Comparison of ENCODE assay signal across 11 cellular contexts in the genomic region with DNA sequence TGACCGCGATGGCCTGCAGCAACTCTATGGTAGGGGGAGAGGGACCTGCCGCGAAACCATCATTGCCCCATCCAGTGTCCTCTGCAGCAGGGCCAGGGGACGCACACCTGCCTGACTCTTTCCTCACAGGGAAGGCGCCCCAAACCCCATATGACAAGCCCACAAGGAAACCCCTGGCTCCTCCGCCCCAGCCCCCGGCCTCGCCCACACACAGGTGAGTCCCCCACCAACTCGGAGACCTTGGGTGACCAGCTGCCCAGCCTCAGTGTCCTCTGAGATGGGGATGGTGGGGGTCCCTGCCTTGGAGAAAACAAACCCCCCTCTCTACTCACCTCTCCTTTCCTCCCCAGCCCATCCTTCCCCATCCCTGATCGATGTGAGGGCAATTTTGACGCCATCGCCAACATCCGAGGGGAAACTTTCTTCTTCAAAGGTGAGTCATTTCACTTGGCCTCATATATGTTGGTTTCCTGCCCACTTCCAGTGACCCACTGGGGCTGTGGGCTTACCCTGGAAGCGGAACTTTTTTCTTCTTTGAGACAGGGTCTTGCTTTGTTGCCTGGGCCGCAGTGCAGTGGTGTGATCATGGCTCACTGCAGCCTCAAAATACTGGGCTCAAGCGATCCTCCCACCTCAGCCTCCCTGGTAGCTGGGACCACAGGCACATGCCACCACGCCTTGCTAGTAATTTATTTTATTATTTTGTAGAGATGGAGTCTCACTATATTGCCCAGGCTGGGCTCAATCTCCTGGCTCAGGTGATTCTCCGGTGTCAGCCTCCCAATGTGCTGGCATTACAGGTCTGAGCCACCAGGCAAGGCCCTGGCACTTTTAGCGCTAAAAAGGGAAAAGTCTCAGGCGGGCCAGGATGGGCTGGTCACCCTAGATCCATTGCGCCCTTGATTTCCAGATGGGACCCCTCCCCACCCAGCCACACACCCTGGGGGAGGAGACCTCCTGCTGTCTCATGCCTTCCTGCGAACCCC. TPM values are rescaled to one million over a fixed set of nuclear protein-coding genes. Genes with fewer than 3 reads are reported as not detected.
DNase-seq lines count a peak whose midpoint lies in the region; ATAC-seq, FAIRE-seq and TF ChIP-seq lines count a peak whose summit lies in the region.
"Had no signal": no experiment of that assay in that cellular context is flagged by ENCODE, and none has a peak within 500 bp of the region (broad histone marks: within the 10 kb centered on the region; RNA-seq: fewer than 3 reads in every experiment).

No MANE protein-coding gene starts in this region.

- ATAC-seq in HG03045 (IDR thresholded peaks at IDR 0.05; ENCODE audit: unreplicated experiment) (no peak), HG02981 (IDR thresholded peaks at IDR 0.05; ENCODE audit: unreplicated experiment) (no peak)

- CTCF ChIA-PET in activated naive CD4-positive, alpha-beta T cell treated with anti-CD3 and anti-CD28 coated beads, Interleukin-2, amount 10 ng/mL, durations not matched to agents 7 days and 5 days (lab: Charles Lee): interaction anchor here (0.9 to 6.5 kb wide), 10 partner anchors 10 to 114 kb away, joined by 3 to 131 read pairs (median 20); a partner anchor contains a TSS

- H3K4me1 Mint-ChIP-seq in activated naive CD4-positive, alpha-beta T cell treated with anti-CD3 and anti-CD28 coated beads, Interleukin-2, amount 10 ng/mL, durations not matched to agents 7 days and 5 days: peaks cover 75% of the 10 kb centered on the region
- H3K4me1 Mint-ChIP-seq in activated T-helper 1 cell treated with anti-CD3 and anti-CD28 coated beads, Interleukin-12 subunit alpha, Interleukin-12 subunit beta, Interleukin-2, Interleukin-4 antibody, amounts not matched to agents 30 ng/mL and 10 ng/mL and 1 ng/mL, durations not matched to agents 14 hours and 24 hours and 36 hours (ENCODE audit: low read depth): peaks cover 55% of the 10 kb centered on the region

- no peak overlapping the region for H2AFZ ChIP-seq in keratinocyte (ENCODE audit: control insufficient read depth, low read length)

- no peaks in the 10 kb centered on the region for H3K27me3 Mint-ChIP-seq in activated naive CD4-positive, alpha-beta T cell treated with anti-CD3 and anti-CD28 coated beads, Interleukin-2, amount 10 ng/mL, durations not matched to agents 7 days and 5 days
- H3K27me3 Mint-ChIP-seq in activated T-helper 1 cell treated with anti-CD3 and anti-CD28 coated beads, Interleukin-12 subunit alpha, Interleukin-12 subunit beta, Interleukin-2, Interleukin-4 antibody, amounts not matched to agents 30 ng/mL and 10 ng/mL and 1 ng/mL, durations not matched to agents 14 hours and 24 hours and 36 hours (ENCODE audit: insufficient read depth): no peaks in the 10 kb centered on the region

- no peak for TF ChIP-seq POLR2A in suprapubic skin (IDR thresholded peaks at IDR 0.05)

- H3K9me3 ChIP-seq in keratinocyte (ENCODE audit: control insufficient read depth, low read depth, low read length) (no peaks in the 10 kb centered on the region), suprapubic skin (no peaks in the 10 kb centered on the region)

- H3K4me1 ChIP-seq in keratinocyte (ENCODE audit: control insufficient read depth, extremely low read depth, insufficient read depth, low read length) (peaks cover 8% of the 10 kb centered on the region), suprapubic skin (peaks cover 20% of the 10 kb centered on the region)

- H3K36me3 Mint-ChIP-seq in activated naive CD4-positive, alpha-beta T cell treated with anti-CD3 and anti-CD28 coated beads, Interleukin-2, amount 10 ng/mL, durations not matched to agents 7 days and 5 days: peaks cover 36% of the 10 kb centered on the region
- peaks cover 30% of the 10 kb centered on the region for H3K36me3 Mint-ChIP-seq in activated T-helper 1 cell treated with anti-CD3 and anti-CD28 coated beads, Interleukin-12 subunit alpha, Interleukin-12 subunit beta, Interleukin-2, Interleukin-4 antibody, amounts not matched to agents 30 ng/mL and 10 ng/mL and 1 ng/mL, durations not matched to agents 14 hours and 24 hours and 36 hours (ENCODE audit: low read depth)

- H3K4me3 Mint-ChIP-seq in activated naive CD4-positive, alpha-beta T cell treated with anti-CD3 and anti-CD28 coated beads, Interleukin-2, amount 10 ng/mL, durations not matched to agents 7 days and 5 days: peak overlapping the region; percentile 96
- peak overlapping the region; percentile 90 for H3K4me3 Mint-ChIP-seq in activated T-helper 1 cell treated with anti-CD3 and anti-CD28 coated beads, Interleukin-12 subunit alpha, Interleukin-12 subunit beta, Interleukin-2, Interleukin-4 antibody, amounts not matched to agents 30 ng/mL and 10 ng/mL and 1 ng/mL, durations not matched to agents 14 hours and 24 hours and 36 hours

- TF ChIP-seq EP300 in suprapubic skin (IDR thresholded peaks at IDR 0.05): no peak

- WGBS in suprapubic skin: 88% methylated on average over 20 of the region's 23 CpGs

- H3K9me1 ChIP-seq in keratinocyte (ENCODE audit: control insufficient read depth, extremely low read depth, insufficient read depth, low read length): no peaks in the 10 kb centered on the region

- no peak overlapping the region for H3K9ac ChIP-seq in keratinocyte (ENCODE audit: control insufficient read depth, extremely low read depth, insufficient read depth, low read length)

- H3K27ac ChIP-seq in keratinocyte (ENCODE audit: control insufficient read depth, insufficient read depth, low read length) (no peak overlapping the region), suprapubic skin (no peak overlapping the region)
- H3K27ac ChIP-seq: epithelial cell of prostate had no signal

- H3K4me3 ChIP-seq in keratinocyte (ENCODE audit: control insufficient read depth in 2 of 3, extremely low read depth in 1 of 3, insufficient read depth in 2 of 3, low read depth in 1 of 3, low read length in 3 of 3) (peak overlapping the region in 2 of 3 experiments; percentile 81 to 97), suprapubic skin (peak overlapping the region; percentile 89)

- no peak for DNase-seq in activated naive CD4-positive, alpha-beta T cell treated with anti-CD3 and anti-CD28 coated beads, Interleukin-2, amount 10 ng/mL, durations not matched to agents 7 days and 5 days
- DNase-seq in activated naive CD4-positive, alpha-beta T cell (lab: John Stamatoyannopoulos, UW): no peak
- no peak for DNase-seq in activated T-helper 1 cell treated with anti-CD3 and anti-CD28 coated beads, Interleukin-12 subunit alpha, Interleukin-12 subunit beta, Interleukin-2, Interleukin-4 antibody, amounts not matched to agents 30 ng/mL and 10 ng/mL and 1 ng/mL, durations not matched to agents 14 hours and 24 hours and 36 hours (ENCODE audit: low spot score)
- DNase-seq in keratinocyte (ENCODE audit: low read depth, low spot score) (no peak), suprapubic skin (ENCODE audit: low spot score in 2 of 2) (no peak), NCI-H2196 (lab: John Stamatoyannopoulos, UW; ENCODE audit: unreplicated experiment) (no peak)
- DNase-seq: Kasumi-1 had no signal

- H3K36me3 ChIP-seq in keratinocyte (ENCODE audit: control insufficient read depth in 2 of 2, extremely low read depth in 1 of 2, insufficient read depth in 2 of 2, low read length in 2 of 2) (peaks cover 0 to 6% of the 10 kb centered on the region in 2 experiments), suprapubic skin (no peaks in the 10 kb centered on the region)

- H3K27ac Mint-ChIP-seq in activated naive CD4-positive, alpha-beta T cell treated with anti-CD3 and anti-CD28 coated beads, Interleukin-2, amount 10 ng/mL, durations not matched to agents 7 days and 5 days: peak overlapping the region; percentile 94
- peak overlapping the region; percentile 88 for H3K27ac Mint-ChIP-seq in activated T-helper 1 cell treated with anti-CD3 and anti-CD28 coated beads, Interleukin-12 subunit alpha, Interleukin-12 subunit beta, Interleukin-2, Interleukin-4 antibody, amounts not matched to agents 30 ng/mL and 10 ng/mL and 1 ng/mL, durations not matched to agents 14 hours and 24 hours and 36 hours

- H3K4me2 ChIP-seq in keratinocyte (ENCODE audit: control insufficient read depth, extremely low read depth, insufficient read depth, low read depth, low read length): peak overlapping the region; percentile 82

- dilution Hi-C loops in keratinocyte (cut with MboI; ENCODE audit: extremely low pct_ligation_motif_present, low sequenced_read_pairs): no loop called here

- no peaks in the 10 kb centered on the region for H3K9me3 Mint-ChIP-seq in activated naive CD4-positive, alpha-beta T cell treated with anti-CD3 and anti-CD28 coated beads, Interleukin-2, amount 10 ng/mL, durations not matched to agents 7 days and 5 days
- H3K9me3 Mint-ChIP-seq in activated T-helper 1 cell treated with anti-CD3 and anti-CD28 coated beads, Interleukin-12 subunit alpha, Interleukin-12 subunit beta, Interleukin-2, Interleukin-4 antibody, amounts not matched to agents 30 ng/mL and 10 ng/mL and 1 ng/mL, durations not matched to agents 14 hours and 24 hours and 36 hours: peaks cover under 1% of the 10 kb centered on the region

- TF ChIP-seq CTCF in keratinocyte (optimal IDR thresholded peaks at IDR 0.05 in 1 of 3, IDR thresholded peaks at IDR 0.05 in 1 of 3, conservative IDR thresholded peaks at IDR 0.05 in 1 of 3; ENCODE audit: extremely low read depth in 1 of 3, insufficient read depth in 2 of 3, low read length in 3 of 3) (no peak), suprapubic skin (IDR thresholded peaks at IDR 0.05) (no peak)

- no peaks in the 10 kb centered on the region for H4K20me1 ChIP-seq in keratinocyte (ENCODE audit: control insufficient read depth, extremely low read depth, insufficient read depth, low read length)

- no peak for FAIRE-seq in keratinocyte (lab: Jason Lieb, UNC)

- H3K27me3 ChIP-seq in keratinocyte (ENCODE audit: control insufficient read depth, extremely low read depth, insufficient read depth, low read length) (no peaks in the 10 kb centered on the region), suprapubic skin (no peaks in the 10 kb centered on the region)

- intact Hi-C loops in activated T-helper 1 cell treated with anti-CD3 and anti-CD28 coated beads, Interleukin-12 subunit alpha, Interleukin-12 subunit beta, Interleukin-2, Interleukin-4 antibody, amounts not matched to agents 30 ng/mL and 10 ng/mL and 1 ng/mL, durations not matched to agents 14 hours and 24 hours and 36 hours (cut with micrococcal nuclease): loop anchor here (2.0 kb wide), 2 partner anchors 17 to 43 kb away; no protein-coding TSS in a partner anchor

- H3K79me2 ChIP-seq in keratinocyte (ENCODE audit: control insufficient read depth, insufficient read depth, low read length): no peaks in the 10 kb centered on the region

RNA-seq across cellular contexts. Expression of a gene that starts 8.0 kb away (rescaled TPM):
- total RNA-seq in activated T-helper 1 cell treated with anti-CD3 and anti-CD28 coated beads, Interleukin-12 subunit alpha, Interleukin-12 subunit beta, Interleukin-2, Interleukin-4 antibody, amounts not matched to agents 30 ng/mL and 10 ng/mL and 1 ng/mL, durations not matched to agents 14 hours and 24 hours and 36 hours: 993 TPM in 2 replicates
- polyA plus RNA-seq in keratinocyte: 0.28 to 0.67 TPM (median 0.31 TPM) in 3 replicates
- polyA plus RNA-seq in keratinocyte (2011; ENCODE audit: low read depth): 3.2 TPM
- 1.0 and 1.5 TPM in 2 replicates for polyA plus RNA-seq in keratinocyte (2011; cell fraction: cytosol; rRNA removed)
- polyA plus RNA-seq in keratinocyte (2011; cell fraction: nucleus; rRNA removed): 0.81 and 0.87 TPM in 2 replicates
- polyA plus RNA-seq in keratinocyte (2012; ENCODE audit: low replicate concordance): 0.40 and 2.2 TPM in 2 replicates
- 0.74 TPM in 1 of 3 replicates, not detected in the others for polyA minus RNA-seq in keratinocyte
- polyA minus RNA-seq in keratinocyte (2011; cell fraction: cytosol; rRNA and poly(A)+ RNA removed): not detected
- 0.93 TPM in 1 of 2 replicates, not detected in the other for polyA minus RNA-seq in keratinocyte (2011; cell fraction: nucleus; rRNA and poly(A)+ RNA removed)
- 10 to 100 TPM in 1 of 4 donors, 1 to 10 TPM in 3; 2.6 to 11.9 (median 6.1) TPM for total RNA-seq in suprapubic skin

RNA-seq across cellular contexts. Expression of a gene that starts 11.1 kb away (rescaled TPM):
- total RNA-seq in activated T-helper 1 cell treated with anti-CD3 and anti-CD28 coated beads, Interleukin-12 subunit alpha, Interleukin-12 subunit beta, Interleukin-2, Interleukin-4 antibody, amounts not matched to agents 30 ng/mL and 10 ng/mL and 1 ng/mL, durations not matched to agents 14 hours and 24 hours and 36 hours: 11.9 and 12.8 TPM in 2 replicates
- 0.09 to 0.17 TPM (median 0.17 TPM) in 3 replicates for polyA plus RNA-seq in keratinocyte
- polyA plus RNA-seq in keratinocyte (2011; ENCODE audit: low read depth): 0.19 TPM
- 0.13 and 0.22 TPM in 2 replicates for polyA plus RNA-seq in keratinocyte (2011; cell fraction: cytosol; rRNA removed)
- polyA plus RNA-seq in keratinocyte (2011; cell fraction: nucleus; rRNA removed): 0.50 and 0.56 TPM in 2 replicates
- polyA plus RNA-seq in keratinocyte (2012; ENCODE audit: low replicate concordance): 0.39 and 0.73 TPM in 2 replicates
- polyA minus RNA-seq in keratinocyte: 0.20 to 0.29 TPM in 2 of 3 replicates, not detected in the other
- polyA minus RNA-seq in keratinocyte (2011; cell fraction: cytosol; rRNA and poly(A)+ RNA removed): 0.96 TPM
- 0.11 TPM in 1 of 2 replicates, not detected in the other for polyA minus RNA-seq in keratinocyte (2011; cell fraction: nucleus; rRNA and poly(A)+ RNA removed)
- total RNA-seq in suprapubic skin: under 1 TPM in 3 of 4 donors, not detected in 1; 0.51 to 0.87 (median 0.83) TPM
- total RNA-seq: RPMI7951 had no signal

RNA-seq across cellular contexts. Expression of a gene that starts 20.7 kb away (rescaled TPM):
- 0.20 TPM in 1 of 2 replicates, not detected in the other for total RNA-seq in activated T-helper 1 cell treated with anti-CD3 and anti-CD28 coated beads, Interleukin-12 subunit alpha, Interleukin-12 subunit beta, Interleukin-2, Interleukin-4 antibody, amounts not matched to agents 30 ng/mL and 10 ng/mL and 1 ng/mL, durations not matched to agents 14 hours and 24 hours and 36 hours
- polyA plus RNA-seq in keratinocyte: 0.91 to 2.8 TPM (median 1.3 TPM) in 3 replicates
- 13.7 TPM for polyA plus RNA-seq in keratinocyte (2011; ENCODE audit: low read depth)
- polyA plus RNA-seq in keratinocyte (2011; cell fraction: cytosol; rRNA removed): 0.64 and 1.3 TPM in 2 replicates
- polyA plus RNA-seq in keratinocyte (2011; cell fraction: nucleus; rRNA removed): 8.1 and 11.0 TPM in 2 replicates
- 1.2 and 15.1 TPM in 2 replicates for polyA plus RNA-seq in keratinocyte (2012; ENCODE audit: low replicate concordance)
- 0.45 to 0.66 TPM in 2 of 3 replicates, not detected in the other for polyA minus RNA-seq in keratinocyte
- not detected for polyA minus RNA-seq in keratinocyte (2011; cell fraction: cytosol; rRNA and poly(A)+ RNA removed)
- 2.2 and 2.7 TPM in 2 replicates for polyA minus RNA-seq in keratinocyte (2011; cell fraction: nucleus; rRNA and poly(A)+ RNA removed)
- total RNA-seq in suprapubic skin: 10 to 100 TPM; 58.4 to 77.6 (median 69.3) TPM

RNA-seq across cellular contexts. Expression of a gene that starts 33.6 kb away (rescaled TPM):
- 48.3 and 49.0 TPM in 2 replicates for total RNA-seq in activated T-helper 1 cell treated with anti-CD3 and anti-CD28 coated beads, Interleukin-12 subunit alpha, Interleukin-12 subunit beta, Interleukin-2, Interleukin-4 antibody, amounts not matched to agents 30 ng/mL and 10 ng/mL and 1 ng/mL, durations not matched to agents 14 hours and 24 hours and 36 hours
- polyA plus RNA-seq in keratinocyte: 10.2 to 15.5 TPM (median 10.3 TPM) in 3 replicates
- polyA plus RNA-seq in keratinocyte (2011; ENCODE audit: low read depth): 5.0 TPM
- polyA plus RNA-seq in keratinocyte (2011; cell fraction: cytosol; rRNA removed): 5.2 and 9.3 TPM in 2 replicates
- polyA plus RNA-seq in keratinocyte (2011; cell fraction: nucleus; rRNA removed): 28.7 and 29.1 TPM in 2 replicates
- polyA plus RNA-seq in keratinocyte (2012; ENCODE audit: low replicate concordance): 16.0 and 23.3 TPM in 2 replicates
- 11.2 to 22.3 TPM (median 13.6 TPM) in 3 replicates for polyA minus RNA-seq in keratinocyte
- 17.1 TPM for polyA minus RNA-seq in keratinocyte (2011; cell fraction: cytosol; rRNA and poly(A)+ RNA removed)
- 5.5 and 6.8 TPM in 2 replicates for polyA minus RNA-seq in keratinocyte (2011; cell fraction: nucleus; rRNA and poly(A)+ RNA removed)
- 10 to 100 TPM; 15.8 to 27.0 (median 24.9) TPM for total RNA-seq in suprapubic skin

RNA-seq across cellular contexts. Expression of a gene that starts 33.7 kb away (rescaled TPM):
- total RNA-seq in activated T-helper 1 cell treated with anti-CD3 and anti-CD28 coated beads, Interleukin-12 subunit alpha, Interleukin-12 subunit beta, Interleukin-2, Interleukin-4 antibody, amounts not matched to agents 30 ng/mL and 10 ng/mL and 1 ng/mL, durations not matched to agents 14 hours and 24 hours and 36 hours: 30.0 and 30.9 TPM in 2 replicates
- 12.8 to 19.2 TPM (median 13.0 TPM) in 3 replicates for polyA plus RNA-seq in keratinocyte
- 16.5 TPM for polyA plus RNA-seq in keratinocyte (2011; ENCODE audit: low read depth)
- 9.7 and 13.5 TPM in 2 replicates for polyA plus RNA-seq in keratinocyte (2011; cell fraction: cytosol; rRNA removed)
- 2.7 and 4.4 TPM in 2 replicates for polyA plus RNA-seq in keratinocyte (2011; cell fraction: nucleus; rRNA removed)
- polyA plus RNA-seq in keratinocyte (2012; ENCODE audit: low replicate concordance): 31.4 and 57.7 TPM in 2 replicates
- polyA minus RNA-seq in keratinocyte: 6.8 to 22.5 TPM (median 9.6 TPM) in 3 replicates
- 30.1 TPM for polyA minus RNA-seq in keratinocyte (2011; cell fraction: cytosol; rRNA and poly(A)+ RNA removed)
- 0.70 and 1.5 TPM in 2 replicates for polyA minus RNA-seq in keratinocyte (2011; cell fraction: nucleus; rRNA and poly(A)+ RNA removed)
- 10 to 100 TPM; 32.6 to 65.4 (median 51.5) TPM for total RNA-seq in suprapubic skin

Comparison
In these comparisons a context has a peak if more than half of its experiments do, and no peak if none do; other contexts are left out.
1. RNA of a gene that starts 8.0 kb away (total RNA-seq): 993 TPM in activated T-helper 1 cell treated with anti-CD3 and anti-CD28 coated beads, Interleukin-12 subunit alpha, Interleukin-12 subunit beta, Interleukin-2, Interleukin-4 antibody, amounts not matched to agents 30 ng/mL and 10 ng/mL and 1 ng/mL, durations not matched to agents 14 hours and 24 hours and 36 hours; 2.6 to 11.9 TPM in suprapubic skin; every median in the first group is over 10 times any median in the second.
2. RNA of a gene that starts 20.7 kb away (total RNA-seq): 58.4 to 77.6 TPM in suprapubic skin; 0.20 TPM in activated T-helper 1 cell treated with anti-CD3 and anti-CD28 coated beads, Interleukin-12 subunit alpha, Interleukin-12 subunit beta, Interleukin-2, Interleukin-4 antibody, amounts not matched to agents 30 ng/mL and 10 ng/mL and 1 ng/mL, durations not matched to agents 14 hours and 24 hours and 36 hours; every median in the first group is over 10 times any median in the second.